11 cellular contexts compared by ENCODE assay signal in genomic region chr6:36692220-36692619, GRCh38. TPM values are rescaled to one million over a fixed set of nuclear protein-coding genes. Genes with fewer than 3 reads are reported as not detected.
DNase-seq lines count a peak whose midpoint lies in the region; ATAC-seq and FAIRE-seq lines count a peak whose summit lies in the region.
"Had no signal": no experiment of that assay in that cellular context is flagged by ENCODE, and none has a peak within 500 bp of the region (broad histone marks: within the 10 kb centered on the region; RNA-seq: fewer than 3 reads in every experiment).

No MANE protein-coding gene starts in this region.

- no peak overlapping the region for H2BK15ac ChIP-seq in mesendoderm (replicated peaks; ENCODE audit: low read depth)

- H3K4me2 ChIP-seq in mesendoderm (ENCODE audit: low read length), result no peak overlapping the region

- ATAC-seq in HG03565 (IDR thresholded peaks at IDR 0.05; ENCODE audit: unreplicated experiment), result peak; percentile 41
- ATAC-seq: Panc1 had no signal

- H2BK120ac ChIP-seq in mesendoderm (ENCODE audit: low read depth, low read length), result no peak overlapping the region

- H3K9me3 ChIP-seq in small intestine (ENCODE audit: control insufficient read depth, low read depth), result no peaks in the 10 kb centered on the region

- no peak overlapping the region for H3K23ac ChIP-seq in mesendoderm (ENCODE audit: low read length)

- H3K27me3 Mint-ChIP-seq in activated naive CD4-positive, alpha-beta T cell treated with anti-CD3 and anti-CD28 coated beads for 36 hours (ENCODE audit: low read depth), result no peaks in the 10 kb centered on the region
- no peaks in the 10 kb centered on the region for H3K27me3 Mint-ChIP-seq in stimulated activated naive CD8-positive, alpha-beta T cell treated with anti-CD3 and anti-CD28 coated beads, Interleukin-15, Interleukin-2, amounts not matched to agents 100 ng/mL and 50 ng/mL, for 24 hours

- no peak overlapping the region for H3K27ac Mint-ChIP-seq in activated naive CD4-positive, alpha-beta T cell treated with anti-CD3 and anti-CD28 coated beads for 36 hours
- peak overlapping the region; percentile 46 for H3K27ac Mint-ChIP-seq in stimulated activated naive CD8-positive, alpha-beta T cell treated with anti-CD3 and anti-CD28 coated beads, Interleukin-15, Interleukin-2, amounts not matched to agents 100 ng/mL and 50 ng/mL, for 24 hours

- no peak overlapping the region for H2BK5ac ChIP-seq in mesendoderm (ENCODE audit: low read length)

- H2AK5ac ChIP-seq in mesendoderm (ENCODE audit: low read length), result no peak overlapping the region

- H3K36me3 Mint-ChIP-seq in activated naive CD4-positive, alpha-beta T cell treated with anti-CD3 and anti-CD28 coated beads for 36 hours (ENCODE audit: low read depth), result peaks cover 2% of the 10 kb centered on the region
- H3K36me3 Mint-ChIP-seq in stimulated activated naive CD8-positive, alpha-beta T cell treated with anti-CD3 and anti-CD28 coated beads, Interleukin-15, Interleukin-2, amounts not matched to agents 100 ng/mL and 50 ng/mL, for 24 hours (ENCODE audit: low read depth), result peaks cover under 1% of the 10 kb centered on the region

- no peak overlapping the region for H4K8ac ChIP-seq in mesendoderm (ENCODE audit: low read depth, low read length)

- peaks cover 26% of the 10 kb centered on the region for H3K4me1 Mint-ChIP-seq in activated naive CD4-positive, alpha-beta T cell treated with anti-CD3 and anti-CD28 coated beads for 36 hours (ENCODE audit: low read depth)
- peaks cover 56% of the 10 kb centered on the region for H3K4me1 Mint-ChIP-seq in stimulated activated naive CD8-positive, alpha-beta T cell treated with anti-CD3 and anti-CD28 coated beads, Interleukin-15, Interleukin-2, amounts not matched to agents 100 ng/mL and 50 ng/mL, for 24 hours (ENCODE audit: low read depth)

- WGBS in small intestine, 3 donors, result 58 to 61% (median 59%) methylated on average over 3 of the region's 3 CpGs
- no CpG with 5 or more reads among the region's 3 CpGs for WGBS in mesendoderm (ENCODE audit: extremely low coverage, insufficient coverage, low lambda C conversion rate)

- no peak overlapping the region for H3K9ac ChIP-seq in mesendoderm (ENCODE audit: low read length)

- CTCF ChIA-PET in activated naive CD4-positive, alpha-beta T cell treated with anti-CD3 and anti-CD28 coated beads for 36 hours (lab: Charles Lee), result interaction anchor here (1.2 to 1.9 kb wide), 3 partner anchors 17 to 76 kb away, joined by 3 to 4 read pairs (median 3); no protein-coding TSS in a partner anchor

- H4K5ac ChIP-seq in mesendoderm (ENCODE audit: low read length), result no peak overlapping the region

- no peaks in the 10 kb centered on the region for H3K27me3 ChIP-seq in small intestine (ENCODE audit: control insufficient read depth in 2 of 2, insufficient read depth in 2 of 2, low read length in 2 of 2)
- no peaks in the 10 kb centered on the region for H3K27me3 ChIP-seq in mesendoderm (ENCODE audit: insufficient read depth, low read length, poor library complexity)

- intact Hi-C loops in activated naive CD4-positive, alpha-beta T cell treated with anti-CD3 and anti-CD28 coated beads for 36 hours (cut with micrococcal nuclease), result no loop called here

- no peak overlapping the region for H3K27ac ChIP-seq in small intestine (ENCODE audit: low read depth in 1 of 2, low read length in 1 of 2)
- H3K27ac ChIP-seq in mesendoderm (ENCODE audit: low read depth, low read length), result no peak overlapping the region

- H3K36me3 ChIP-seq in small intestine (ENCODE audit: control insufficient read depth in 2 of 2, insufficient read depth in 2 of 2, low read length in 2 of 2), result no peaks in the 10 kb centered on the region
- H3K36me3 ChIP-seq in mesendoderm (ENCODE audit: control insufficient read depth, insufficient read depth, low read length), result no peaks in the 10 kb centered on the region

- DNase-seq in activated naive CD4-positive, alpha-beta T cell treated with anti-CD3 and anti-CD28 coated beads for 36 hours, result peak; percentile 53
- DNase-seq in activated naive CD4-positive, alpha-beta T cell treated with anti-CD3 and anti-CD28 coated beads, Interleukin-2, amount 50 U/mL, for 16 hours, result no peak
- peak; percentile 14 for DNase-seq in activated T-helper 1 cell treated with Interleukin-2 at 50 U/mL for 16 hours (ENCODE audit: low read depth)
- DNase-seq in anterior cingulate cortex (lab: John Stamatoyannopoulos, UW), result no peak
- DNase-seq in small intestine, result no peak
- DNase-seq in mesendoderm, result no peak

- H3K4ac ChIP-seq in mesendoderm (ENCODE audit: low read depth, low read length), result no peak overlapping the region

- H3K4me1 ChIP-seq in small intestine (ENCODE audit: control insufficient read depth in 2 of 2, insufficient read depth in 1 of 2, low read depth in 1 of 2, low read length in 1 of 2) (peaks cover 0 to 2% of the 10 kb centered on the region in 2 donors), mesendoderm (ENCODE audit: control insufficient read depth, low read depth, low read length) (no peaks in the 10 kb centered on the region)

- no peaks in the 10 kb centered on the region for H3K79me2 ChIP-seq in mesendoderm (ENCODE audit: control insufficient read depth, insufficient read depth, low read length)

- H3K18ac ChIP-seq in mesendoderm (ENCODE audit: low read length), result no peak overlapping the region

- no peaks in the 10 kb centered on the region for H3K79me1 ChIP-seq in mesendoderm (ENCODE audit: low read length)

- H3K4me3 ChIP-seq in small intestine (ENCODE audit: low read depth in 1 of 2, low read length in 2 of 2) (no peak overlapping the region), mesendoderm (ENCODE audit: low read length) (no peak overlapping the region)

- no peak overlapping the region for H3K56ac ChIP-seq in mesendoderm (ENCODE audit: low read length)

- H3K9me3 Mint-ChIP-seq in activated naive CD4-positive, alpha-beta T cell treated with anti-CD3 and anti-CD28 coated beads for 36 hours, result no peaks in the 10 kb centered on the region
- H3K9me3 Mint-ChIP-seq in stimulated activated naive CD8-positive, alpha-beta T cell treated with anti-CD3 and anti-CD28 coated beads, Interleukin-15, Interleukin-2, amounts not matched to agents 100 ng/mL and 50 ng/mL, for 24 hours, result no peaks in the 10 kb centered on the region

- H3K4me3 Mint-ChIP-seq in activated naive CD4-positive, alpha-beta T cell treated with anti-CD3 and anti-CD28 coated beads for 36 hours, result no peak overlapping the region
- H3K4me3 Mint-ChIP-seq in stimulated activated naive CD8-positive, alpha-beta T cell treated with anti-CD3 and anti-CD28 coated beads, Interleukin-15, Interleukin-2, amounts not matched to agents 100 ng/mL and 50 ng/mL, for 24 hours, result no peak overlapping the region

- no peak for FAIRE-seq in small intestine (lab: Jason Lieb, UNC)
- FAIRE-seq: bronchial epithelial cell had no signal

RNA-seq across cellular contexts. Expression of gene RAB44, which starts 5.4 kb away (rescaled TPM):
- total RNA-seq in activated naive CD4-positive, alpha-beta T cell treated with anti-CD3 and anti-CD28 coated beads for 36 hours, result under 1 TPM in 1 of 2 experiments, not detected in 1; 0.05 TPM
- polyA plus RNA-seq in small intestine, result under 1 TPM in 2 of 3 donors, not detected in 1; 0.18 to 0.22 TPM
- polyA plus RNA-seq in mesendoderm (2013, experiment 1 of 2), result 0.01 TPM
- not detected for polyA plus RNA-seq in mesendoderm (2013, experiment 2 of 2)
- total RNA-seq: lung microvascular endothelial cell had no signal

RNA-seq across cellular contexts. Expression of gene CDKN1A, which starts 13.7 kb away (rescaled TPM):
- 10 to 100 TPM; 90.1 to 92.3 TPM for total RNA-seq in activated naive CD4-positive, alpha-beta T cell treated with anti-CD3 and anti-CD28 coated beads for 36 hours
- polyA plus RNA-seq in small intestine, result 100 to 1,000 TPM in 2 of 3 donors, 10 to 100 TPM in 1; 96.8 to 464 (median 327) TPM
- polyA plus RNA-seq in mesendoderm (2013, experiment 1 of 2), result 6.0 TPM
- polyA plus RNA-seq in mesendoderm (2013, experiment 2 of 2), result 5.9 TPM

Comparison
In these comparisons a context has a peak if more than half of its experiments do, and no peak if none do; other contexts are left out.
1. DNase-seq: peak in activated naive CD4-positive, alpha-beta T cell treated with anti-CD3 and anti-CD28 coated beads for 36 hours (single experiment) and activated T-helper 1 cell treated with Interleukin-2 at 50 U/mL for 16 hours (single experiment); none in activated naive CD4-positive, alpha-beta T cell treated with anti-CD3 and anti-CD28 coated beads, Interleukin-2, amount 50 U/mL, for 16 hours (single experiment), anterior cingulate cortex (0 of 58), small intestine (single experiment) and mesendoderm (single experiment).